8 cellular contexts compared by ENCODE assay signal in the genomic region with DNA sequence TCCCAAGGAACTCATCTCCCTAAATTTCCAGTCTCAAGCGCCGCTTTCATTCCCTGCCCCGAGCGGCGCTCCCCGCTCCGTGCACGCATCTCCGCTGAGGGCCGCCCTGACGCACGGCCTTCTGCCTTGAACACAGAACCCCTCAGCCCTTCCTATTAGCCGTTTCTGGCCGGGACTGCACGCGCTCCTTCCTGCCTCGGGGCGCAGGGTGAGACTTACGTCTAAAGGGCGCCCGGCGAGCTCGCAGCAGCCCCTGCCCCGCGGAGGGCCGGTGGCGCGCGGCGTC. TPM values are rescaled to one million over a fixed set of nuclear protein-coding genes. Genes with fewer than 3 reads are reported as not detected.
DNase-seq lines count a peak whose midpoint lies in the region; ATAC-seq and TF ChIP-seq lines count a peak whose summit lies in the region.

No MANE protein-coding gene starts in this region.

- ATAC-seq in GM18867 (IDR thresholded peaks at IDR 0.05; ENCODE audit: unreplicated experiment), result peak; percentile 45
- ATAC-seq in HG03060 (IDR thresholded peaks at IDR 0.05; ENCODE audit: low read depth, unreplicated experiment), result peak; percentile 31

- no peaks in the 10 kb centered on the region for H3K9me3 ChIP-seq in stomach

- peaks cover 9 to 57% (median 35%) of the 10 kb centered on the region in 4 donors for H3K4me1 ChIP-seq in stomach

- H3K27me3 Mint-ChIP-seq in chondrocyte (ENCODE audit: low read depth), result no peaks in the 10 kb centered on the region

- H3K4me1 Mint-ChIP-seq in chondrocyte (ENCODE audit: low read depth), result peaks cover 58% of the 10 kb centered on the region

- no peak for TF ChIP-seq POLR2A in stomach (IDR thresholded peaks at IDR 0.05)

- 0 to 1% (median 1%) methylated on average over 16 to 30 of the region's 30 CpGs for WGBS in stomach, 5 donors

- H3K9me3 Mint-ChIP-seq in chondrocyte (ENCODE audit: low read depth), result no peaks in the 10 kb centered on the region

- H3K36me3 ChIP-seq in stomach, result peaks cover 18 to 21% (median 20%) of the 10 kb centered on the region in 4 donors

- peak overlapping the region; percentile 93 for H3K4me3 Mint-ChIP-seq in chondrocyte (ENCODE audit: unreplicated experiment)

- peak overlapping the region; percentile 93 for H3K27ac Mint-ChIP-seq in chondrocyte (ENCODE audit: unreplicated experiment)

- peak overlapping the region; percentile 73 to 99 (median 80) for H3K4me3 ChIP-seq in stomach

- TF ChIP-seq CTCF in chondrocyte (IDR thresholded peaks at IDR 0.05) (no peak), stomach (IDR thresholded peaks at IDR 0.05) (no peak)

- no peaks in the 10 kb centered on the region for H3K27me3 ChIP-seq in stomach

- DNase-seq in Ammon's horn (ENCODE audit: low spot score) (peak; percentile 55), OCI-M1 (lab: John Stamatoyannopoulos, UW) (peak; percentile 82), chondrocyte (ENCODE audit: low spot score) (peak; percentile 93), medulla oblongata (ENCODE audit: extremely low spot score) (peak; percentile 53), stomach (no peak), SKM-1 (lab: John Stamatoyannopoulos, UW; ENCODE audit: unreplicated experiment) (no peak)

- H3K36me3 Mint-ChIP-seq in chondrocyte (ENCODE audit: low read depth), result peaks cover 22% of the 10 kb centered on the region

- no peak for TF ChIP-seq EP300 in stomach (IDR thresholded peaks at IDR 0.05)

- intact Hi-C loops in stomach (cut with DNase I; ENCODE audit: low total_unique reads), result no loop called here

- H3K27ac ChIP-seq in stomach, result peak overlapping the region; percentile 96 to 99 (median 99)

RNA-seq across cellular contexts. Expression of a gene that starts 0.8 kb away (rescaled TPM):
- total RNA-seq in chondrocyte, result 91.1 to 97.7 TPM (median 93.2 TPM) in 3 replicates
- 100 to 1,000 TPM in 4 of 5 donors, 10 to 100 TPM in 1; 79.0 to 182 (median 137) TPM for total RNA-seq in stomach
- 10 to 100 TPM; 22.8 to 52.4 (median 31.4) TPM for polyA plus RNA-seq in stomach

Comparison
In these comparisons a context has a peak if more than half of its experiments do, and no peak if none do; other contexts are left out.
1. DNase-seq: peak in Ammon's horn (single experiment), OCI-M1 (single experiment), chondrocyte (single experiment) and medulla oblongata (single experiment); none in stomach (single experiment) and SKM-1 (single experiment).